Comparison of ENCODE assay signal across 1 cellular context in genomic region chr1:192749349-192749748, GRCh38.
TF ChIP-seq lines count a peak whose summit lies in the region.

No MANE protein-coding gene starts in this region.

TF ChIP-seq in HepG2, 621 proteins besides CTCF, POLR2A, EP300 and RAD21:
- TF ChIP-seq SRSF1 (optimal IDR thresholded peaks at IDR 0.05; ENCODE audit: low read depth, low read length) (no peak), FOXP1 (IDR thresholded peaks at IDR 0.05) (no peak), FOXP1 (CRISPR knock-in tag; IDR thresholded peaks at IDR 0.05) (peak; percentile 20; the same call in 1 of the 2 replicates)
